In the genomic region with DNA sequence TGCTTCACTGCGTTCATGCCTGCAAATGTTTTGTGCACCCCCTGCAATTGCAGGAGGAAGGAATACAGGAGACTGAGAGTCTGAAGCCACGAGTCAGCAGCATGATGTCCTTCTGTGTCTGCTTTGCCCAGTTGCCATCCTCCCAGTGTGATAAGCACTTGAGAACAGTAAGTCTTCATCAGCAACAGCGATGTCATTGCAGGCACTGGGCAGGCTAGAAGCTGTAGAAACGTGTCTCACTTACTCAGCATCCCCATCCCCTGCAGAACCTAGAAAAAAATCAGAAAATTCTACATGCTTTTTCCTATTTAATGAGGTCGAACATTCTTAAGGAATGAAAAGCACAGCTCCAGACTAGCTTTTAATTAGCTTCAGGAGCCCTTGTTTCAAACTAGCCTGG, we compare ENCODE assay signal across 21 cellular contexts.
DNase-seq lines count a peak whose midpoint lies in the region; ATAC-seq and TF ChIP-seq lines count a peak whose summit lies in the region.
"Had no signal": no experiment of that assay in that cellular context is flagged by ENCODE, and none has a peak within 500 bp of the region (broad histone marks: within the 10 kb centered on the region; RNA-seq: fewer than 3 reads in every experiment).

No MANE protein-coding gene starts in this region.

- POLR2A ChIA-PET in BJ (lab: Charles Lee), result interaction anchor here (1.0 kb wide), 1 partner anchor 9 kb away, joined by 3 read pairs; no protein-coding TSS in a partner anchor

- in situ Hi-C loops in brain microvascular endothelial cell (cut with HindIII; ENCODE audit: low pct_ligation_motif_present, low sequenced_read_pairs), result no loop called here

- ATAC-seq in HG03045 (IDR thresholded peaks at IDR 0.05; ENCODE audit: unreplicated experiment), result no peak
- ATAC-seq: activated T-cell treated with anti-CD3 and anti-CD28 coated beads, Interleukin-2, amount 50 U/mL, for 4 hours; K562; natural killer cell treated with Interleukin-12 subunit alpha and Interleukin-12 subunit beta and Interleukin-15 and Interleukin-18, amount 100 ng/mL, for 72 hours had no signal

- CTCF ChIA-PET in BJ (lab: Yijun Ruan, JAX), result interaction anchor here (1.2 kb wide), 1 partner anchor 957 kb away, joined by 3 read pairs; no protein-coding TSS in a partner anchor

- no peaks in the 10 kb centered on the region for H3K79me1 ChIP-seq in mesendoderm (ENCODE audit: low read length)

- H3K56ac ChIP-seq in mesendoderm (ENCODE audit: low read length), result no peak overlapping the region

- no peak overlapping the region for H2AK5ac ChIP-seq in mesendoderm (ENCODE audit: low read length)

- no peak overlapping the region for H3K4me2 ChIP-seq in mesendoderm (ENCODE audit: low read length)

- H3K27ac ChIP-seq in mesendoderm (ENCODE audit: low read depth, low read length) (no peak overlapping the region), brain microvascular endothelial cell (no peak overlapping the region)
- H3K27ac ChIP-seq: cardiac muscle cell, esophagus squamous epithelium, heart right ventricle, Peyer's patch, transverse colon had no signal

- H3K4ac ChIP-seq in mesendoderm (ENCODE audit: low read depth, low read length), result no peak overlapping the region

- no peak overlapping the region for H3K9ac ChIP-seq in mesendoderm (ENCODE audit: low read length)

- WGBS in mesendoderm (ENCODE audit: extremely low coverage, insufficient coverage, low lambda C conversion rate), result no CpG with 5 or more reads among the region's 5 CpGs

- no peaks in the 10 kb centered on the region for H3K27me3 ChIP-seq in BJ (ENCODE audit: control insufficient read depth, insufficient read depth, low read length)
- H3K27me3 ChIP-seq in mesendoderm (ENCODE audit: insufficient read depth, low read length, poor library complexity), result no peaks in the 10 kb centered on the region
- H3K27me3 ChIP-seq in brain microvascular endothelial cell (replicated peaks), result no peaks in the 10 kb centered on the region
- H3K27me3 ChIP-seq: cardiac muscle cell, heart right ventricle, Peyer's patch, transverse colon had no signal

- H3K79me2 ChIP-seq in mesendoderm (ENCODE audit: control insufficient read depth, insufficient read depth, low read length), result no peaks in the 10 kb centered on the region

- H2BK15ac ChIP-seq in mesendoderm (replicated peaks; ENCODE audit: low read depth), result no peak overlapping the region

- H3K36me3 ChIP-seq in BJ (ENCODE audit: control insufficient read depth, insufficient read depth, low read length) (no peaks in the 10 kb centered on the region), mesendoderm (ENCODE audit: control insufficient read depth, insufficient read depth, low read length) (no peaks in the 10 kb centered on the region), brain microvascular endothelial cell (replicated peaks) (no peaks in the 10 kb centered on the region)
- H3K36me3 ChIP-seq: cardiac muscle cell, esophagus squamous epithelium, heart right ventricle, Peyer's patch, transverse colon had no signal

- H2BK120ac ChIP-seq in mesendoderm (ENCODE audit: low read depth, low read length), result no peak overlapping the region

- no peak for TF ChIP-seq CTCF in BJ (IDR thresholded peaks at IDR 0.05; ENCODE audit: insufficient read depth, low read depth, low read length)
- no peak for TF ChIP-seq CTCF in brain microvascular endothelial cell (IDR thresholded peaks at IDR 0.05; ENCODE audit: low read depth, low read length, missing control alignments)

- peak; percentile 23 for DNase-seq in BJ (ENCODE audit: low read depth)
- DNase-seq in GM04503 (ENCODE audit: low read depth), result peak; percentile 31
- peak; percentile 15 for DNase-seq in RKO (ENCODE audit: low spot score)
- peak; percentile 15 for DNase-seq in glomerular visceral epithelial cell (ENCODE audit: extremely low spot score)
- no peak for DNase-seq in mesendoderm
- DNase-seq in T1000 (lab: John Stamatoyannopoulos, UW), result no peak
- DNase-seq in brain microvascular endothelial cell, result no peak
- DNase-seq: activated naive CD8-positive, alpha-beta T cell treated with anti-CD3 and anti-CD28 coated beads, Interleukin-2, amount 10 ng/mL, durations not matched to agents 7 days and 5 days; activated T-cell treated with anti-CD3 and anti-CD28 coated beads, Interleukin-2, amount 50 U/mL, for 4 hours; CD4-positive, alpha-beta memory T cell; esophagus squamous epithelium; heart right ventricle; NCI-H1105 treated with DMSO at 0.1 percent for 48 hours; NCI-H2171; Peyer's patch; stimulated activated naive CD4-positive, alpha-beta T cell; transverse colon had no signal

- no peaks in the 10 kb centered on the region for H3K4me1 ChIP-seq in mesendoderm (ENCODE audit: control insufficient read depth, low read depth, low read length)

- H3K18ac ChIP-seq in mesendoderm (ENCODE audit: low read length), result no peak overlapping the region

- H4K5ac ChIP-seq in mesendoderm (ENCODE audit: low read length), result no peak overlapping the region

- H2BK5ac ChIP-seq in mesendoderm (ENCODE audit: low read length), result no peak overlapping the region

- H3K4me3 ChIP-seq in BJ (ENCODE audit: low read depth, low read length), result no peak overlapping the region
- no peak overlapping the region for H3K4me3 ChIP-seq in mesendoderm (ENCODE audit: low read length)
- no peak overlapping the region for H3K4me3 ChIP-seq in brain microvascular endothelial cell (ENCODE audit: low read depth, low read length)
- H3K4me3 ChIP-seq: cardiac muscle cell, esophagus squamous epithelium, heart right ventricle, K562, Peyer's patch, transverse colon had no signal

- no peak overlapping the region for H3K23ac ChIP-seq in mesendoderm (ENCODE audit: low read length)

- H4K8ac ChIP-seq in mesendoderm (ENCODE audit: low read depth, low read length), result no peak overlapping the region

Comparison
In these comparisons a context has a peak if more than half of its experiments do, and no peak if none do; other contexts are left out.
1. DNase-seq: peak in BJ (single experiment), GM04503 (single experiment), RKO (single experiment) and glomerular visceral epithelial cell (single experiment); none in mesendoderm (single experiment), T1000 (single experiment) and brain microvascular endothelial cell (single experiment).